ENCODE assay signal across 25 cellular contexts in genomic region chr4:101711590-101712255, GRCh38.
DNase-seq lines count a peak whose midpoint lies in the region; ATAC-seq and TF ChIP-seq lines count a peak whose summit lies in the region.
"Had no signal": no experiment of that assay in that cellular context is flagged by ENCODE, and none has a peak within 500 bp of the region (broad histone marks: within the 10 kb centered on the region; RNA-seq: fewer than 3 reads in every experiment).

No MANE protein-coding gene starts in this region.

- no peak overlapping the region for H3K4me3 ChIP-seq in gastroesophageal sphincter
- H3K4me3 ChIP-seq: colonic mucosa, suprapubic skin, vagina had no signal

- H3K27ac ChIP-seq in gastroesophageal sphincter, result no peak overlapping the region
- H3K27ac ChIP-seq: colonic mucosa, KMS-11, parathyroid adenoma, suprapubic skin, vagina had no signal

- ATAC-seq in HG03108 (IDR thresholded peaks at IDR 0.05; ENCODE audit: unreplicated experiment) (no peak), gastroesophageal sphincter (no peak)
- ATAC-seq: activated CD8-positive, alpha-beta memory T cell treated with anti-CD3 and anti-CD28 coated beads, Interleukin-2, amount 10 ng/mL, durations not matched to agents 7 days and 5 days; activated T-helper 17 cell treated with anti-CD3 and anti-CD28 coated beads, Interleukin-2, amount 50 U/mL, for 72 hours; naive thymus-derived CD4-positive, alpha-beta T cell; sciatic nerve had no signal

- H3K36me3 ChIP-seq in gastroesophageal sphincter, result no peaks in the 10 kb centered on the region
- H3K36me3 ChIP-seq: colonic mucosa, suprapubic skin, vagina had no signal

- WGBS in gastroesophageal sphincter (ENCODE audit: low coverage in 1 of 2), 2 donors, result 69 to 76% methylated on average over 2 of the region's 2 CpGs

- no peaks in the 10 kb centered on the region for H3K4me1 ChIP-seq in gastroesophageal sphincter
- H3K4me1 ChIP-seq: colonic mucosa, parathyroid adenoma, suprapubic skin, vagina had no signal

- H3K9me3 ChIP-seq in gastroesophageal sphincter, result peaks cover 0 to 11% (median 0%) of the 10 kb centered on the region in 3 donors
- H3K9me3 ChIP-seq: colonic mucosa, suprapubic skin, vagina had no signal

- TF ChIP-seq EP300 in gastroesophageal sphincter (IDR thresholded peaks at IDR 0.05), result no peak

- TF ChIP-seq POLR2A in gastroesophageal sphincter (IDR thresholded peaks at IDR 0.05), result no peak

- H3K27me3 ChIP-seq in gastroesophageal sphincter, result no peaks in the 10 kb centered on the region
- H3K27me3 ChIP-seq: colonic mucosa, suprapubic skin, vagina had no signal

- DNase-seq in NCI-H1417 (lab: John Stamatoyannopoulos, UW), result peak in 2 of 3 experiments; percentile 28 to 44
- no peak for DNase-seq in NCI-H1417 treated with DMSO at 0.1 percent for 48 hours (lab: John Stamatoyannopoulos, UW)
- peak; percentile 97 for DNase-seq in NCI-H1694 treated with DMSO at 0.1 percent for 48 hours (lab: John Stamatoyannopoulos, UW)
- peak; percentile 24 to 44 for DNase-seq in SHP77 (lab: John Stamatoyannopoulos, UW)
- DNase-seq in pons (ENCODE audit: low spot score), result peak; percentile 5
- DNase-seq in superior temporal gyrus (ENCODE audit: extremely low spot score), result no peak
- DNase-seq: 8988T; activated CD4-positive, alpha-beta T cell treated with anti-CD3 and anti-CD28 coated beads for 48 hours; activated CD8-positive, alpha-beta memory T cell treated with anti-CD3 and anti-CD28 coated beads, Interleukin-2, amount 10 ng/mL, durations not matched to agents 7 days and 5 days; activated naive CD8-positive, alpha-beta T cell treated with anti-CD3 and anti-CD28 coated beads for 36 hours; colonic mucosa; endodermal cell; glutamatergic neuron; mesendoderm; naive thymus-derived CD4-positive, alpha-beta T cell; NCI-H345; T-helper 1 cell had no signal

- TF ChIP-seq CTCF in gastroesophageal sphincter (IDR thresholded peaks at IDR 0.05), result no peak

Comparison
In these comparisons a context has a peak if more than half of its experiments do, and no peak if none do; other contexts are left out.
1. DNase-seq: peak in NCI-H1417 (2 of 3), NCI-H1694 treated with DMSO at 0.1 percent for 48 hours (single experiment), SHP77 (2 of 2) and pons (single experiment); none in NCI-H1417 treated with DMSO at 0.1 percent for 48 hours (single experiment) and superior temporal gyrus (single experiment).